ENCODE assay signal across 20 cellular contexts in the genomic region with DNA sequence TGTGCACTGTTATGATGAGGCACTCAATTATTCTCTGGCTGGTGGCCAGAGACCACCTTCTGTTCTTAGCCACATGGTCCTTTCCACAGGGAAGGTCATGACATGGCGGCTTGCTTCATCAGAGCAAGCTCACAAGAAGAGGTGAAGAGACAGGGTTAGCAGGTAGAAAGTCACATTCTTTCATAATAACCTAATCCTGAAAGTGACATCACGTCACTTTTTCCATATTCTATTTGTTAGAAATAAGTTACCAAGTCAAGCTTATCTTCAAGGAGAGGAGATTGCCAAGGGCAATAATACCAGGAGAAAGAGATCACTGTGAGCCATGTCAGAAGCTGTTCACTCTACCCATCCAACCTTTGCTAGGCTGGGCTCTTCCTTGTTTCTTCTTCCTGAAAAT.
A peak's percentile ranks its signal among the peaks of the same experiment; 100 is the strongest.
DNase-seq lines count a peak whose midpoint lies in the region; ATAC-seq and TF ChIP-seq lines count a peak whose summit lies in the region.
"Had no signal": no experiment of that assay in that cellular context is flagged by ENCODE, and none has a peak within 500 bp of the region (broad histone marks: within the 10 kb centered on the region; RNA-seq: fewer than 3 reads in every experiment).

No MANE protein-coding gene starts in this region.

- H2AK5ac ChIP-seq in IMR-90 (ENCODE audit: low read depth, low read length) (no peak overlapping the region), trophoblast cell (ENCODE audit: low read length) (no peak overlapping the region)

- no peaks in the 10 kb centered on the region for H3K36me3 Mint-ChIP-seq in neural progenitor cell
- H3K36me3 Mint-ChIP-seq: CD8-positive, alpha-beta T cell; T-cell had no signal

- H3K14ac ChIP-seq in IMR-90 (replicated peaks; ENCODE audit: low read depth, low read length) (no peak overlapping the region), trophoblast cell (ENCODE audit: low read length) (no peak overlapping the region)

- H2BK12ac ChIP-seq in trophoblast cell (ENCODE audit: low read length) = no peak overlapping the region

- no peak overlapping the region for H3K4me2 ChIP-seq in IMR-90 (ENCODE audit: low read depth, low read length)
- no peak overlapping the region for H3K4me2 ChIP-seq in trophoblast cell (ENCODE audit: low read length)
- no peak overlapping the region for H3K4me2 ChIP-seq in neural progenitor cell

- H3K23ac ChIP-seq in IMR-90 (ENCODE audit: low read depth, low read length) (no peak overlapping the region), trophoblast cell (ENCODE audit: low read length) (no peak overlapping the region)

- H3K18ac ChIP-seq in IMR-90 (ENCODE audit: low read depth, low read length) (peak overlapping the region; percentile 20; the same call in 1 of the 2 replicates), trophoblast cell (ENCODE audit: low read length) (no peak overlapping the region)

- POLR2A ChIA-PET in IMR-90 (lab: Charles Lee; ENCODE audit: unreplicated experiment) = no interaction called here

- no peak overlapping the region for H3K27ac Mint-ChIP-seq in neural progenitor cell
- H3K27ac Mint-ChIP-seq: B cell; CD8-positive, alpha-beta T cell; T-cell had no signal

- H3K4me1 ChIP-seq in IMR-90 (ENCODE audit: control insufficient read depth, insufficient read depth, low read length) (peaks cover 7% of the 10 kb centered on the region; the same call in 1 of the 2 replicates), body of pancreas (no peaks in the 10 kb centered on the region), trophoblast cell (ENCODE audit: control insufficient read depth in 1 of 2, insufficient read depth in 2 of 2, low read length in 2 of 2) (no peaks in the 10 kb centered on the region), spleen (no peaks in the 10 kb centered on the region), neural progenitor cell (no peaks in the 10 kb centered on the region)

- no TSS peak for BruUV-seq in IMR-90 (replicated peaks; lab: Mats Ljungman, UMichigan)

- no peaks in the 10 kb centered on the region for H3K9me3 ChIP-seq in IMR-90 (ENCODE audit: control insufficient read depth, insufficient read depth, low read length)
- H3K9me3 ChIP-seq in body of pancreas = no peaks in the 10 kb centered on the region
- no peaks in the 10 kb centered on the region for H3K9me3 ChIP-seq in trophoblast cell (ENCODE audit: insufficient read depth, low read depth, low read length)
- H3K9me3 ChIP-seq in spleen = no peaks in the 10 kb centered on the region
- no peaks in the 10 kb centered on the region for H3K9me3 ChIP-seq in neural progenitor cell (ENCODE audit: low read depth)
- H3K9me3 ChIP-seq: Caco-2 had no signal

- H2AFZ ChIP-seq in IMR-90 (replicated peaks; ENCODE audit: low read length, poor library complexity) (no peak overlapping the region), trophoblast cell (ENCODE audit: insufficient read depth, low read length, poor library complexity) (no peak overlapping the region), neural progenitor cell (replicated peaks) (no peak overlapping the region)

- H3K27me3 Mint-ChIP-seq in neural progenitor cell (ENCODE audit: insufficient read depth, low read depth) = no peaks in the 10 kb centered on the region
- H3K27me3 Mint-ChIP-seq: B cell, T-cell had no signal

- H3K79me2 ChIP-seq in trophoblast cell (ENCODE audit: control insufficient read depth, insufficient read depth, low read length, poor library complexity) (no peaks in the 10 kb centered on the region), neural progenitor cell (ENCODE audit: low read depth) (no peaks in the 10 kb centered on the region)

- H4K5ac ChIP-seq in IMR-90 (ENCODE audit: low read depth, low read length) = no peak overlapping the region

- in situ Hi-C loops in IMR-90 (cut with MboI; ENCODE audit: low sequenced_read_pairs) = no loop called here

- TF ChIP-seq CTCF in IMR-90 (conservative IDR thresholded peaks at IDR 0.05; ENCODE audit: low read depth, low read length) = no peak
- no peak for TF ChIP-seq CTCF in body of pancreas (IDR thresholded peaks at IDR 0.05)
- no peak for TF ChIP-seq CTCF in spleen (IDR thresholded peaks at IDR 0.05 in 8 of 11, conservative IDR thresholded peaks at IDR 0.05 in 3 of 11)
- no peak for TF ChIP-seq CTCF in neural progenitor cell (IDR thresholded peaks at IDR 0.05)

- H2BK15ac ChIP-seq in IMR-90 (ENCODE audit: low read depth, low read length) = no peak overlapping the region

- no peak overlapping the region for H3K4ac ChIP-seq in IMR-90 (ENCODE audit: low read depth, low read length)
- no peak overlapping the region for H3K4ac ChIP-seq in trophoblast cell (ENCODE audit: low read depth, low read length)

- no peak for DNase-seq in IMR-90
- peak; percentile 29 for DNase-seq in NCI-H2171 (lab: John Stamatoyannopoulos, UW)
- no peak for DNase-seq in body of pancreas
- peak; percentile 65 to 96 for DNase-seq in trophoblast cell
- DNase-seq in spleen = no peak
- DNase-seq in neural progenitor cell (ENCODE audit: low spot score) = no peak
- DNase-seq: Caco-2; CD8-positive, alpha-beta T cell; H7; KG1; MM.1S; NCI-H2081 treated with DMSO at 0.1 percent for 48 hours; NCI-H446; NCI-H526 treated with DMSO at 0.1 percent for 48 hours; SHP77; T-cell had no signal

- ATAC-seq in IMR-90 (ENCODE audit: low read depth) (no peak), body of pancreas (peak; percentile 40), HG03457 (IDR thresholded peaks at IDR 0.05; ENCODE audit: unreplicated experiment) (no peak)
- ATAC-seq: CD8-positive, alpha-beta T cell; T-cell had no signal

- no peak overlapping the region for H2BK20ac ChIP-seq in IMR-90 (ENCODE audit: low read depth, low read length)

- no CpG with 5 or more reads among the region's 2 CpGs for WGBS in IMR-90 (ENCODE audit: extremely low coverage in 2 of 2, insufficient read length in 1 of 2), 2 experiments
- WGBS in body of pancreas, 2 donors = 61 to 70% methylated on average over 2 of the region's 2 CpGs
- no CpG with 5 or more reads among the region's 2 CpGs for whole genome bisulfite sequencing in trophoblast cell (ENCODE audit: extremely low coverage, insufficient coverage, insufficient read length)
- WGBS in spleen, 5 donors = 86 to 92% (median 90%) methylated on average over 2 of the region's 2 CpGs

- dilution Hi-C loops in IMR-90 (cut with HindIII; ENCODE audit: low sequenced_read_pairs, unreplicated experiment) = no loop called here

- no peaks in the 10 kb centered on the region for H3K9me3 Mint-ChIP-seq in neural progenitor cell
- H3K9me3 Mint-ChIP-seq: CD8-positive, alpha-beta T cell; T-cell had no signal

- H2BK5ac ChIP-seq in IMR-90 (ENCODE audit: low read depth, low read length, poor library complexity, severe bottlenecking) (no peak overlapping the region), trophoblast cell (ENCODE audit: low read depth, low read length, poor library complexity) (no peak overlapping the region)

- no peak overlapping the region for H4K91ac ChIP-seq in IMR-90 (ENCODE audit: insufficient read depth, low read depth, low read length)
- no peak overlapping the region for H4K91ac ChIP-seq in trophoblast cell (ENCODE audit: low read depth, low read length)

- H3K9ac ChIP-seq in IMR-90 (ENCODE audit: low read depth, low read length) (no peak overlapping the region), trophoblast cell (ENCODE audit: low read length) (no peak overlapping the region), neural progenitor cell (no peak overlapping the region)

- H4K12ac ChIP-seq in trophoblast cell (ENCODE audit: low read depth, low read length) = no peak overlapping the region

- H2BK120ac ChIP-seq in IMR-90 (ENCODE audit: low read depth, low read length) (no peak overlapping the region), trophoblast cell (ENCODE audit: insufficient read depth, low read length, poor library complexity) (no peak overlapping the region)

- no peak overlapping the region for H3K56ac ChIP-seq in IMR-90 (ENCODE audit: extremely low read depth, insufficient read depth, low read length)

- H3K4me3 ChIP-seq in IMR-90 (ENCODE audit: insufficient read depth, low read depth, low read length) (no peak overlapping the region), body of pancreas (no peak overlapping the region), trophoblast cell (ENCODE audit: low read depth, low read length) (no peak overlapping the region), spleen (no peak overlapping the region), neural progenitor cell (no peak overlapping the region)

- H3K79me1 ChIP-seq in IMR-90 (ENCODE audit: low read depth in 1 of 2, low read length in 2 of 2) (no peaks in the 10 kb centered on the region), trophoblast cell (ENCODE audit: low read length) (no peaks in the 10 kb centered on the region)

- no peak for TF ChIP-seq RAD21 in IMR-90 (IDR thresholded peaks at IDR 0.05; ENCODE audit: low read length)

- H3K36me3 ChIP-seq in IMR-90 (ENCODE audit: control insufficient read depth, insufficient read depth, low read length) = no peaks in the 10 kb centered on the region
- no peaks in the 10 kb centered on the region for H3K36me3 ChIP-seq in body of pancreas (replicated peaks in 1 of 2; ENCODE audit: insufficient read depth in 1 of 2, low read depth in 2 of 2)
- H3K36me3 ChIP-seq in trophoblast cell (ENCODE audit: control insufficient read depth in 1 of 2, insufficient read depth in 2 of 2, low read length in 2 of 2) = no peaks in the 10 kb centered on the region
- no peaks in the 10 kb centered on the region for H3K36me3 ChIP-seq in spleen
- H3K36me3 ChIP-seq in neural progenitor cell = no peaks in the 10 kb centered on the region

- CTCF ChIA-PET in IMR-90 (lab: Yijun Ruan, JAX) = no interaction called here

- H3F3A ChIP-seq in neural progenitor cell (ENCODE audit: low read depth) = no peaks in the 10 kb centered on the region

- H3K4me1 Mint-ChIP-seq in neural progenitor cell = no peaks in the 10 kb centered on the region
- H3K4me1 Mint-ChIP-seq: B cell, T-cell had no signal

- intact Hi-C loops in IMR-90 (cut with micrococcal nuclease) (loop anchor here (1.0 kb wide), 1 partner anchor 11 kb away; no protein-coding TSS in a partner anchor), body of pancreas (cut with DNase I) (no loop called here), spleen (cut with DNase I; ENCODE audit: low total_unique reads) (no loop called here)

- H3K9me1 ChIP-seq in IMR-90 (ENCODE audit: insufficient read depth, low read length) = 0 out of 2 replicates have a peak, but pooled peaks cover 3% of the 10 kb centered on the region

- H3K27me3 ChIP-seq in IMR-90 (ENCODE audit: control insufficient read depth, insufficient read depth, low read length) (no peaks in the 10 kb centered on the region), body of pancreas (no peaks in the 10 kb centered on the region), trophoblast cell (ENCODE audit: insufficient read depth, low read length) (no peaks in the 10 kb centered on the region), spleen (replicated peaks in 1 of 7) (no peaks in the 10 kb centered on the region), neural progenitor cell (no peaks in the 10 kb centered on the region)

- H4K20me1 ChIP-seq in IMR-90 (ENCODE audit: insufficient read depth, low read length) (no peaks in the 10 kb centered on the region), neural progenitor cell (ENCODE audit: low read depth) (no peaks in the 10 kb centered on the region)

- no peak overlapping the region for H2AK9ac ChIP-seq in IMR-90 (replicated peaks; ENCODE audit: low read depth, low read length, poor library complexity)

- no peak overlapping the region for H3K27ac ChIP-seq in IMR-90 (ENCODE audit: insufficient read depth, low read length)
- no peak overlapping the region for H3K27ac ChIP-seq in body of pancreas
- H3K27ac ChIP-seq in trophoblast cell (ENCODE audit: low read depth, low read length) = no peak overlapping the region
- H3K27ac ChIP-seq in spleen = no peak overlapping the region
- H3K27ac ChIP-seq in neural progenitor cell = no peak overlapping the region
- H3K27ac ChIP-seq: C4-2B, RWPE1 had no signal

- H4K8ac ChIP-seq in IMR-90 (ENCODE audit: low read depth in 2 of 2, low read length in 2 of 2) = no peak overlapping the region
- no peak overlapping the region for H4K8ac ChIP-seq in trophoblast cell (ENCODE audit: low read depth, low read length)

- no peak overlapping the region for H3K4me3 Mint-ChIP-seq in neural progenitor cell
- H3K4me3 Mint-ChIP-seq: B cell; CD8-positive, alpha-beta T cell; T-cell had no signal

- TF ChIP-seq POLR2A in IMR-90 (IDR thresholded peaks at IDR 0.05; ENCODE audit: low read depth, low read length) (no peak), body of pancreas (IDR thresholded peaks at IDR 0.05) (no peak), spleen (IDR thresholded peaks at IDR 0.05) (no peak)

Comparison
In these comparisons a context has a peak if more than half of its experiments do, and no peak if none do; other contexts are left out.
1. DNase-seq: peak in NCI-H2171 (single experiment) and trophoblast cell (2 of 2); none in IMR-90 (single experiment), body of pancreas (0 of 4), spleen (single experiment) and neural progenitor cell (single experiment).